In the genomic region with DNA sequence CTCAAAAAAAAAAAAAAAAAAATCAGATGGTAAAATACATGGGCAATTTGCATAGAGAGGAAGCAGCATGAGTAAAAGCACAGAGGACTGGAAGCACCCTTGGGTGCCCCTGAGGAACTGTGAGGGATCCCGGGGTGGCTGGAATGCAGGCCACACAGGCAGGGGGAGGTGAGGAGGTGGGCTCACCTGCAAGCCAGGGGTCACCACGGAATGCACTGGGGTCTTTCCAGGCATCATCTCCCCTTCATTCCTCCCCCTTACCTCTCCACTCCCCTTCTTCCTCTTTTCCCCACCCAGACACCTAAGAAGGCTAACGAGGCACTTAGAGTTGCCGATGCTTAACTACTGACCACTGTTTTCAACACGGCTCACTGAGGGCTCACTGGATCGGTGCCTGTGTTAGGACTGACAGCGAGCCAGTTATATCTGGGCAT, we compare ENCODE assay signal across 20 cellular contexts. TPM values are rescaled to one million over a fixed set of nuclear protein-coding genes. Genes with fewer than 3 reads are reported as not detected.
DNase-seq lines count a peak whose midpoint lies in the region; ATAC-seq and TF ChIP-seq lines count a peak whose summit lies in the region.
"Had no signal": no experiment of that assay in that cellular context is flagged by ENCODE, and none has a peak within 500 bp of the region (broad histone marks: within the 10 kb centered on the region; RNA-seq: fewer than 3 reads in every experiment).

No MANE protein-coding gene starts in this region.

- no peaks in the 10 kb centered on the region for H3K36me3 ChIP-seq in BLaER1
- H3K36me3 ChIP-seq in breast epithelium, result no peaks in the 10 kb centered on the region
- H3K36me3 ChIP-seq: neutrophil, right lobe of liver, SJSA1 had no signal

- H3K4me1 ChIP-seq in BLaER1 (peaks cover 53% of the 10 kb centered on the region), breast epithelium (no peaks in the 10 kb centered on the region)
- H3K4me1 ChIP-seq: Caco-2, right lobe of liver had no signal

- peaks cover 1% of the 10 kb centered on the region; the same call in 1 of the 2 replicates for H3K9me3 Mint-ChIP-seq in WTC11
- H3K9me3 Mint-ChIP-seq: activated CD4-positive, alpha-beta memory T cell treated with anti-CD3 and anti-CD28 coated beads, Interleukin-2, amount 10 ng/mL, durations not matched to agents 7 days and 5 days had no signal

- H3K27ac ChIP-seq in BLaER1, result no peak overlapping the region
- no peak overlapping the region for H3K27ac ChIP-seq in breast epithelium
- H3K27ac ChIP-seq: neutrophil, right lobe of liver, SJSA1 had no signal

- H3K27me3 ChIP-seq in BLaER1, result no peaks in the 10 kb centered on the region
- no peaks in the 10 kb centered on the region for H3K27me3 ChIP-seq in breast epithelium
- H3K27me3 ChIP-seq: neutrophil, right lobe of liver, SJSA1 had no signal

- H3K9me3 ChIP-seq in BLaER1, result no peaks in the 10 kb centered on the region
- H3K9me3 ChIP-seq in breast epithelium, result no peaks in the 10 kb centered on the region
- H3K9me3 ChIP-seq: Caco-2, neutrophil, right lobe of liver, SJSA1 had no signal

- peaks cover 7% of the 10 kb centered on the region; the same call in 1 of the 2 replicates for H3K27me3 Mint-ChIP-seq in WTC11 (ENCODE audit: low read depth)

- H3K4me2 ChIP-seq in BLaER1, result peak overlapping the region; percentile 61

- H3K4me3 ChIP-seq in BLaER1 (no peak overlapping the region), breast epithelium (no peak overlapping the region)
- H3K4me3 ChIP-seq: right lobe of liver, SJSA1 had no signal

- no peak overlapping the region for H3K9ac ChIP-seq in BLaER1

- no peak overlapping the region for H3K27ac Mint-ChIP-seq in WTC11
- H3K27ac Mint-ChIP-seq: activated CD4-positive, alpha-beta memory T cell treated with anti-CD3 and anti-CD28 coated beads, Interleukin-2, amount 10 ng/mL, durations not matched to agents 7 days and 5 days had no signal

- POLR2A ChIA-PET in WTC11 (lab: Charles Lee), result interaction anchor here (1.0 kb wide), 1 partner anchor 21 kb away, joined by 3 read pairs; no protein-coding TSS in a partner anchor

- TF ChIP-seq CTCF in WTC11 (IDR thresholded peaks at IDR 0.05) (no peak), breast epithelium (IDR thresholded peaks at IDR 0.05) (no peak)

- no peak for TF ChIP-seq POLR2A in breast epithelium (IDR thresholded peaks at IDR 0.05)

- no peaks in the 10 kb centered on the region for H3K4me1 Mint-ChIP-seq in WTC11
- H3K4me1 Mint-ChIP-seq: activated CD4-positive, alpha-beta memory T cell treated with anti-CD3 and anti-CD28 coated beads, Interleukin-2, amount 10 ng/mL, durations not matched to agents 7 days and 5 days had no signal

- no peaks in the 10 kb centered on the region for H4K20me1 ChIP-seq in BLaER1

- no peak overlapping the region for H3K4me3 Mint-ChIP-seq in WTC11
- H3K4me3 Mint-ChIP-seq: activated CD4-positive, alpha-beta memory T cell treated with anti-CD3 and anti-CD28 coated beads, Interleukin-2, amount 10 ng/mL, durations not matched to agents 7 days and 5 days had no signal

- CTCF ChIA-PET in WTC11 (lab: Charles Lee), result no interaction called here

- ATAC-seq in GM19043 (IDR thresholded peaks at IDR 0.05; ENCODE audit: low read depth, unreplicated experiment), result peak; percentile 75
- ATAC-seq in HG03097 (IDR thresholded peaks at IDR 0.05; ENCODE audit: low FRiP score, unreplicated experiment), result peak; percentile 68
- ATAC-seq in WTC11, result no peak
- ATAC-seq: HepG2, right lobe of liver had no signal

- DNase-seq in WTC11 (ENCODE audit: low spot score) (no peak), iPS-NIHi7 (ENCODE audit: extremely low spot score) (no peak), inferior parietal cortex (ENCODE audit: extremely low spot score) (no peak), DMS53 treated with DMSO at 0.1 percent for 48 hours (lab: John Stamatoyannopoulos, UW; ENCODE audit: unreplicated experiment) (no peak), breast epithelium (ENCODE audit: low spot score in 2 of 2) (no peak)
- DNase-seq: ACHN; activated CD4-positive, alpha-beta memory T cell treated with anti-CD3 and anti-CD28 coated beads, Interleukin-2, amount 10 ng/mL, durations not matched to agents 7 days and 5 days; amygdala; Caco-2; GDM1; NCI-H1092; right lobe of liver; stimulated activated CD4-positive, alpha-beta T cell treated with anti-CD3 and anti-CD28 coated beads, Interleukin-2, amount 100 ng/mL, for 48 hours; stimulated activated CD8-positive, alpha-beta memory T cell treated with anti-CD3 and anti-CD28 coated beads, Interleukin-4, amount 100 ng/mL, for 48 hours had no signal

- no peaks in the 10 kb centered on the region for H3K36me3 Mint-ChIP-seq in WTC11

- intact Hi-C loops in breast epithelium (cut with DNase I; ENCODE audit: low total_unique reads), result no loop called here

TF ChIP-seq in WTC11, 78 proteins besides CTCF, POLR2A, EP300 and RAD21:
- TF ChIP-seq FOXK1 (CRISPR knock-in tag; IDR thresholded peaks at IDR 0.05) (no peak), ZNF423 (CRISPR knock-in tag; IDR thresholded peaks at IDR 0.05) (0 out of 2 replicates have a peak, but pooled peaks have one; percentile 24)
TF ChIP-seq in WTC11: peak in this region for 1.

RNA-seq across cellular contexts. Expression of a gene that starts 14.4 kb away (rescaled TPM):
- total RNA-seq in WTC11 (2021) (22.8 to 45.2 TPM (median 26.8 TPM) in 3 replicates), breast epithelium (10 to 100 TPM; 17.8 to 83.3 (median 49.5) TPM)

RNA-seq across cellular contexts. Expression of a gene that starts 46.5 kb away (rescaled TPM):
- total RNA-seq in WTC11 (2021), result 0.33 to 0.78 TPM (median 0.34 TPM) in 3 replicates
- total RNA-seq in breast epithelium, result 1 to 10 TPM in 1 of 3 donors, under 1 TPM in 2; 0.66 to 1.9 (median 0.73) TPM
